Comparison of ENCODE assay signal across 14 cellular contexts in the genomic region with DNA sequence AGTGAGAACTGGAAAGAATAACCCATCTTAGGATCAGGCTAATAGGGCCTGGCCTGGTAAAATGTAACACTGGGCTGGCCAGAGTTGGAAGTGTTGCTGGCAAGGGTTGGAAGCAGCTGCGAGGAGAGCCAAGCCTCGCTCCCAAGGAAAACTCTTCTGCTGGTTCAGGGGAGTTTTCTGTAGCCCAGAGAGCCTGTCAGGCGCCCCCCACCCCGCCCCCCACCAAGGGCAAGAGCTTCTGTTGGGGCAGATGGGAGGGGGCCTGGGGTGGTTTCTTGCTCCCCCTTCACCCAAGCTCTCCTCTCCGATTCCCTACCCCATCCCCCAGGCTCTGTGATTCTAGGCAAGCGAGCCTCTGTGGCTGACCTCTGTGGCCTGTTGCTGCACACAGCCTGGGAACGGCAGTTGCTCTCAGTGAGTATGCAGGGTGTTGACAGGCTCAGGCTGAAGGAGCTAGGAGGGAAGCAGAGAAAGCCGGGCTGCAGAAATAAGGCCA.
DNase-seq lines count a peak whose midpoint lies in the region; ATAC-seq and TF ChIP-seq lines count a peak whose summit lies in the region.
"Had no signal": no experiment of that assay in that cellular context is flagged by ENCODE, and none has a peak within 500 bp of the region (broad histone marks: within the 10 kb centered on the region; RNA-seq: fewer than 3 reads in every experiment).

No MANE protein-coding gene starts in this region.

- H2AFZ ChIP-seq in neuron (ENCODE audit: low read depth, low read length) = peak overlapping the region; percentile 82

- H3K27me3 ChIP-seq in right atrium auricular region (no peaks in the 10 kb centered on the region), neuron (ENCODE audit: insufficient read depth, low read length) (no peaks in the 10 kb centered on the region)

- in situ Hi-C loops in KBM-7 (cut with MboI; ENCODE audit: low pct_unique_long_range_greater_than_20kb, low sequenced_read_pairs) = no loop called here

- H3K4me1 ChIP-seq in right atrium auricular region (no peaks in the 10 kb centered on the region), neuron (ENCODE audit: insufficient read depth, low read length) (peaks cover 19% of the 10 kb centered on the region)

- H3K4me1 Mint-ChIP-seq in naive thymus-derived CD8-positive, alpha-beta T cell = no peaks in the 10 kb centered on the region
- no peaks in the 10 kb centered on the region for H3K4me1 Mint-ChIP-seq in T-cell

- no peak overlapping the region for H3K4me3 ChIP-seq in right atrium auricular region
- no peak overlapping the region for H3K4me3 ChIP-seq in neuron (ENCODE audit: low read length)

- no peaks in the 10 kb centered on the region for H3K36me3 ChIP-seq in right atrium auricular region
- H3K36me3 ChIP-seq in neuron (ENCODE audit: insufficient read depth, low read length) = no peaks in the 10 kb centered on the region
- H3K36me3 ChIP-seq: neutrophil had no signal

- peaks cover 0 to 2% (median 0%) of the 10 kb centered on the region in 5 donors for H3K27me3 Mint-ChIP-seq in naive thymus-derived CD8-positive, alpha-beta T cell
- H3K27me3 Mint-ChIP-seq in T-cell = no peaks in the 10 kb centered on the region

- H3K27ac Mint-ChIP-seq in naive thymus-derived CD8-positive, alpha-beta T cell = no peak overlapping the region
- H3K27ac Mint-ChIP-seq in T-cell = no peak overlapping the region
- H3K27ac Mint-ChIP-seq: activated naive CD4-positive, alpha-beta T cell treated with anti-CD3 and anti-CD28 coated beads, Interleukin-2, amount 50 U/mL, for 72 hours had no signal

- no peaks in the 10 kb centered on the region for H3K36me3 Mint-ChIP-seq in naive thymus-derived CD8-positive, alpha-beta T cell
- H3K36me3 Mint-ChIP-seq in T-cell = no peaks in the 10 kb centered on the region

- H3K9me3 ChIP-seq in right atrium auricular region (no peaks in the 10 kb centered on the region), neuron (ENCODE audit: low read length) (no peaks in the 10 kb centered on the region)
- H3K9me3 ChIP-seq: neutrophil had no signal

- DNase-seq in NCI-H2227 (lab: John Stamatoyannopoulos, UW; ENCODE audit: unreplicated experiment) (peak; percentile 14), NCI-H2227 treated with DMSO at 0.1 percent for 48 hours (lab: John Stamatoyannopoulos, UW) (no peak), right atrium auricular region (ENCODE audit: low spot score) (peak; percentile 66), T-cell (no peak), KBM-7 (no peak)
- DNase-seq in naive thymus-derived CD8-positive, alpha-beta T cell = no peak
- DNase-seq in activated CD4-positive, alpha-beta T cell treated with anti-CD3 and anti-CD28 coated beads for 1 hour = no peak
- DNase-seq: PC-3 had no signal

- CTCF ChIA-PET in T-cell (lab: Charles Lee) = interaction anchor here in 1 of 2 donors (0.7 kb wide), 1 partner anchor 344 kb away, joined by 3 read pairs; no protein-coding TSS in a partner anchor

- peak overlapping the region; percentile 14 to 36 for H3K27ac ChIP-seq in right atrium auricular region
- H3K27ac ChIP-seq: 22Rv1, neutrophil had no signal

- ATAC-seq in naive thymus-derived CD8-positive, alpha-beta T cell = no peak
- ATAC-seq in T-cell (replicated peaks in 1 of 4) = no peak
- ATAC-seq: activated CD4-positive, CD25-positive, alpha-beta regulatory T cell treated with anti-CD3 and anti-CD28 coated beads, Interleukin-2, amount 50 U/mL, for 24 hours; activated naive CD4-positive, alpha-beta T cell treated with anti-CD3 and anti-CD28 coated beads, Interleukin-2, amount 50 U/mL, for 72 hours; HCT116; PC-3 had no signal

- peaks cover 0 to 3% (median 0%) of the 10 kb centered on the region in 9 donors for H3K9me3 Mint-ChIP-seq in naive thymus-derived CD8-positive, alpha-beta T cell
- H3K9me3 Mint-ChIP-seq in T-cell = no peaks in the 10 kb centered on the region

- no peak overlapping the region for H3K4me3 Mint-ChIP-seq in naive thymus-derived CD8-positive, alpha-beta T cell
- no peak overlapping the region for H3K4me3 Mint-ChIP-seq in T-cell

- TF ChIP-seq CTCF in right atrium auricular region (IDR thresholded peaks at IDR 0.05) = no peak

- POLR2A ChIA-PET in naive thymus-derived CD8-positive, alpha-beta T cell (lab: Charles Lee) = no interaction called here
- POLR2A ChIA-PET in T-cell (lab: Charles Lee) = no interaction called here

Comparison
In these comparisons a context has a peak if more than half of its experiments do, and no peak if none do; other contexts are left out.
1. DNase-seq: peak in NCI-H2227 (single experiment) and right atrium auricular region (single experiment); none in NCI-H2227 treated with DMSO at 0.1 percent for 48 hours (single experiment), naive thymus-derived CD8-positive, alpha-beta T cell (0 of 10), T-cell (0 of 34), KBM-7 (single experiment) and activated CD4-positive, alpha-beta T cell treated with anti-CD3 and anti-CD28 coated beads for 1 hour (single experiment).